8 cellular contexts compared by ENCODE assay signal in genomic region chr5:171386861-171387254, GRCh38. TPM values are rescaled to one million over a fixed set of nuclear protein-coding genes. Genes with fewer than 3 reads are reported as not detected.
A peak's percentile ranks its signal among the peaks of the same experiment; 100 is the strongest.
DNase-seq lines count a peak whose midpoint lies in the region; ATAC-seq, FAIRE-seq and TF ChIP-seq lines count a peak whose summit lies in the region.

No MANE protein-coding gene starts in this region.

- DNase-seq in central memory CD8-positive, alpha-beta T cell (ENCODE audit: low spot score in 2 of 2): no peak
- no peak for DNase-seq in GM12892 (ENCODE audit: insufficient read length)

- no peaks in the 10 kb centered on the region for H3K9me3 ChIP-seq in Loucy (ENCODE audit: insufficient read depth, low read depth, low read length)
- no peaks in the 10 kb centered on the region for H3K9me3 ChIP-seq in mucosa of stomach (ENCODE audit: control insufficient read depth, low read length)

- H3K36me3 ChIP-seq in Loucy (ENCODE audit: insufficient read depth, low read length) (peaks cover 16% of the 10 kb centered on the region), mucosa of stomach (ENCODE audit: control insufficient read depth, insufficient read depth, low read length) (no peaks in the 10 kb centered on the region)

- no peak for TF ChIP-seq POLR2A in GM12892 (IDR thresholded peaks at IDR 0.05; ENCODE audit: low read depth, low read length)

- no peaks in the 10 kb centered on the region for H3K9me2 ChIP-seq in Loucy (replicated peaks; ENCODE audit: low read depth, low read length)

- H3K27ac Mint-ChIP-seq in central memory CD8-positive, alpha-beta T cell (ENCODE audit: low read depth): peak overlapping the region; percentile 97

- no peak for ATAC-seq in central memory CD8-positive, alpha-beta T cell (replicated peaks; ENCODE audit: extremely low read depth, poor library complexity, severe bottlenecking)
- ATAC-seq in HG02884 (IDR thresholded peaks at IDR 0.05; ENCODE audit: unreplicated experiment) (no peak), GM18861 (IDR thresholded peaks at IDR 0.05; ENCODE audit: unreplicated experiment) (no peak), GM18909 (IDR thresholded peaks at IDR 0.05; ENCODE audit: poor library complexity, unreplicated experiment) (no peak)

- H3K9ac ChIP-seq in Loucy (ENCODE audit: low read depth, low read length, poor library complexity, severe bottlenecking) (peak overlapping the region; percentile 98), mucosa of stomach (ENCODE audit: low read length) (peak overlapping the region; percentile 92)

- H3K4me2 ChIP-seq in Loucy (ENCODE audit: low read depth, low read length, poor library complexity, severe bottlenecking): peak overlapping the region; percentile 90

- H3K27me3 ChIP-seq in Loucy (ENCODE audit: insufficient read depth, low read length, poor library complexity, severe bottlenecking) (no peaks in the 10 kb centered on the region), mucosa of stomach (ENCODE audit: control insufficient read depth, insufficient read depth, low read length) (no peaks in the 10 kb centered on the region)

- H3K4me3 Mint-ChIP-seq in central memory CD8-positive, alpha-beta T cell: peak overlapping the region; percentile 85

- H3F3A ChIP-seq in Loucy (ENCODE audit: low read depth): no peaks in the 10 kb centered on the region

- H3K79me2 ChIP-seq in Loucy (ENCODE audit: insufficient read depth, low read length): peaks cover 42% of the 10 kb centered on the region

- H3K4me3 ChIP-seq in GM08714 (ENCODE audit: low read length) (peak overlapping the region; percentile 88), Loucy (ENCODE audit: low read length, poor library complexity, severe bottlenecking) (peak overlapping the region; percentile 91), mucosa of stomach (ENCODE audit: low read length) (peak overlapping the region; percentile 83)

- H3K4me1 Mint-ChIP-seq in central memory CD8-positive, alpha-beta T cell: peaks cover 43% of the 10 kb centered on the region

- no peak for TF ChIP-seq CTCF in Loucy (conservative IDR thresholded peaks at IDR 0.05; ENCODE audit: low read length)

- peaks cover 42% of the 10 kb centered on the region for H3K36me3 Mint-ChIP-seq in central memory CD8-positive, alpha-beta T cell (ENCODE audit: insufficient read depth)

- no peaks in the 10 kb centered on the region for H3K27me3 Mint-ChIP-seq in central memory CD8-positive, alpha-beta T cell

- H3K4me1 ChIP-seq in Loucy (ENCODE audit: insufficient read depth, low read length, poor library complexity, severe bottlenecking) (peaks cover 15% of the 10 kb centered on the region), mucosa of stomach (ENCODE audit: control insufficient read depth, insufficient read depth, low read length) (peaks cover 3% of the 10 kb centered on the region)

- peaks cover 41% of the 10 kb centered on the region for H4K20me1 ChIP-seq in Loucy (ENCODE audit: insufficient read depth, low read length, poor library complexity, severe bottlenecking)

- peak overlapping the region; percentile 86 for H2AFZ ChIP-seq in Loucy (ENCODE audit: low read length)

- no peak for FAIRE-seq in GM12892 (lab: Jason Lieb, UNC)

- H3K9me3 Mint-ChIP-seq in central memory CD8-positive, alpha-beta T cell: no peaks in the 10 kb centered on the region

RNA-seq across cellular contexts. Expression of gene NPM1, which starts 0.8 kb away (rescaled TPM):
- polyA plus RNA-seq in GM12892 (2012; ENCODE audit: missing spikeins): 6,323 TPM

RNA-seq across cellular contexts. Expression of gene FGF18, which starts 32.6 kb away (rescaled TPM):
- 0.13 TPM for polyA plus RNA-seq in GM12892 (2012; ENCODE audit: missing spikeins)
